ENCODE assay signal across 1 cellular context in genomic region chr15:66252411-66253295, GRCh38.
TF ChIP-seq lines count a peak whose summit lies in the region.

No MANE protein-coding gene starts in this region.

TF ChIP-seq in HEK293, 187 proteins besides CTCF, POLR2A, EP300 and RAD21 (continued from another document and continues in another):
- TF ChIP-seq ZBTB44 (tag by site-specific recombination; IDR thresholded peaks at IDR 0.05) (0 out of 2 replicates have a peak, but pooled peaks have one; percentile 4), ZFP3 (tag by site-specific recombination; IDR thresholded peaks at IDR 0.05; ENCODE audit: low read depth) (no peak), GLIS1 (tag by site-specific recombination; IDR thresholded peaks at IDR 0.05) (peak; percentile 38), PRDM10 (tag by site-specific recombination; IDR thresholded peaks at IDR 0.05) (peak; percentile 65; the same call in 1 of the 2 replicates), IKZF3 (tag by site-specific recombination; IDR thresholded peaks at IDR 0.05) (peak; percentile 83), PRDM4 (tag by site-specific recombination; IDR thresholded peaks at IDR 0.05) (peak; percentile 68), YY1 (tag by site-specific recombination; IDR thresholded peaks at IDR 0.05) (no peak; the same call in 1 of the 2 replicates), ZNF112 (tag by site-specific recombination; IDR thresholded peaks at IDR 0.05) (no peak), ZFHX2 (tag by site-specific recombination; conservative IDR thresholded peaks at IDR 0.05) (peak; percentile 77), OSR2 (tag by site-specific recombination; IDR thresholded peaks at IDR 0.05) (no peak), HOXA7 (CRISPR knock-in tag; IDR thresholded peaks at IDR 0.05; ENCODE audit: borderline replicate concordance) (no peak), ZNF600 (tag by site-specific recombination; IDR thresholded peaks at IDR 0.05) (peak; percentile 78), SCRT2 (tag by site-specific recombination; IDR thresholded peaks at IDR 0.05) (0 out of 2 replicates have a peak, but pooled peaks have one; percentile 25), ZNF843 (tag by site-specific recombination; IDR thresholded peaks at IDR 0.05) (no peak), ZFP37 (tag by site-specific recombination; IDR thresholded peaks at IDR 0.05) (peak; percentile 85; the same call in 1 of the 2 replicates), BCL11A (tag by site-specific recombination; IDR thresholded peaks at IDR 0.05; ENCODE audit: low read depth) (no peak), ZBTB11 (tag by site-specific recombination; conservative IDR thresholded peaks at IDR 0.05; ENCODE audit: low read depth) (peak; percentile 43), KLF17 (tag by site-specific recombination; IDR thresholded peaks at IDR 0.05) (peak; percentile 15; the same call in 1 of the 2 replicates), ZNF692 (tag by site-specific recombination; IDR thresholded peaks at IDR 0.05) (0 out of 2 replicates have a peak, but pooled peaks have one; percentile 11), GLIS2 (tag by site-specific recombination; IDR thresholded peaks at IDR 0.05) (peak; percentile 88; the same call in 1 of the 2 replicates), TCF7L2 (IDR thresholded peaks at IDR 0.05; ENCODE audit: borderline replicate concordance, low read depth, low read length) (no peak), SP2 (tag by site-specific recombination; IDR thresholded peaks at IDR 0.05) (peak; percentile 32), ZNF768 (tag by site-specific recombination; IDR thresholded peaks at IDR 0.05) (no peak), HOXD13 (CRISPR knock-in tag; IDR thresholded peaks at IDR 0.05; ENCODE audit: borderline replicate concordance) (no peak), ZNF280D (tag by site-specific recombination; IDR thresholded peaks at IDR 0.05) (no peak), ZNF366 (tag by site-specific recombination; conservative IDR thresholded peaks at IDR 0.05) (no peak), ZNF324 (tag by site-specific recombination; IDR thresholded peaks at IDR 0.05) (no peak; the same call in 1 of the 2 replicates), SCRT1 (tag by site-specific recombination; IDR thresholded peaks at IDR 0.05; ENCODE audit: borderline replicate concordance) (no peak), ZNF791 (tag by site-specific recombination; IDR thresholded peaks at IDR 0.05) (no peak), ZNF398 (tag by site-specific recombination; IDR thresholded peaks at IDR 0.05) (peak; percentile 71), ZSCAN23 (tag by site-specific recombination; IDR thresholded peaks at IDR 0.05) (no peak), ZBTB8A (tag by site-specific recombination; IDR thresholded peaks at IDR 0.05) (peak; percentile 94), ZBTB10 (tag by site-specific recombination; IDR thresholded peaks at IDR 0.05) (0 out of 2 replicates have a peak, but pooled peaks have one; percentile 27), SALL2 (tag by site-specific recombination; IDR thresholded peaks at IDR 0.05; ENCODE audit: borderline replicate concordance) (no peak), SP3 (tag by site-specific recombination; IDR thresholded peaks at IDR 0.05) (peak; percentile 51; the same call in 1 of the 2 replicates)
